Comparison of ENCODE assay signal across 8 cellular contexts in genomic region chr20:29050008-29050606, GRCh38.
DNase-seq lines count a peak whose midpoint lies in the region; FAIRE-seq and TF ChIP-seq lines count a peak whose summit lies in the region.
"Not testable (repeated sequence)": the region's sequence is repeated elsewhere in the genome, so short reads cannot be mapped to it uniquely, and the experiment has no call there.

No MANE protein-coding gene starts in this region.

- CTCF ChIA-PET in SK-N-SH (lab: Yijun Ruan, JAX): interaction anchor here (1.2 to 1.8 kb wide), 3 partner anchors 12 to 483 kb away, joined by 3 to 5 read pairs (median 5); no protein-coding TSS in a partner anchor

- TF ChIP-seq EP300 in SK-N-SH (IDR thresholded peaks at IDR 0.05; ENCODE audit: borderline replicate concordance in 1 of 2, low read depth in 1 of 2, low read length in 1 of 2): not testable (repeated sequence)

- H3K4me2 ChIP-seq in OCI-LY1 (ENCODE audit: low read length); SK-N-SH: not testable (repeated sequence)

- not testable (repeated sequence) for H3K27ac ChIP-seq in OCI-LY1 (ENCODE audit: low read depth, low read length, poor library complexity, severe bottlenecking); SK-N-SH (ENCODE audit: low read depth in 2 of 2, low read length in 1 of 2); kidney (ENCODE audit: low read depth in 2 of 2, low read length in 2 of 2)

- TF ChIP-seq CTCF in GM12873 (IDR thresholded peaks at IDR 0.05; ENCODE audit: insufficient read depth, low read depth, low read length, missing control alignments): peak; percentile 27
- TF ChIP-seq CTCF in OCI-LY1 (IDR thresholded peaks at IDR 0.05; ENCODE audit: low read length): peak; percentile 51
- peak; percentile 60 for TF ChIP-seq CTCF in SK-N-SH (IDR thresholded peaks at IDR 0.05)
- peak; percentile 19 for TF ChIP-seq CTCF in kidney (IDR thresholded peaks at IDR 0.05; ENCODE audit: borderline replicate concordance, extremely low read depth, insufficient read depth)

- TF ChIP-seq RAD21 in SK-N-SH (IDR thresholded peaks at IDR 0.05; ENCODE audit: low read length): peak; percentile 65

- not testable (repeated sequence) for FAIRE-seq in kidney (lab: Jason Lieb, UNC)

- not testable (repeated sequence) for H3K9ac ChIP-seq in OCI-LY1 (ENCODE audit: low read length); SK-N-SH; kidney (ENCODE audit: low read length in 2 of 2)

- H3K36me3 ChIP-seq in OCI-LY1 (ENCODE audit: insufficient read depth, low read length); SK-N-SH (replicated peaks in 1 of 2; ENCODE audit: control insufficient read depth in 1 of 2, insufficient read depth in 2 of 2, low read length in 1 of 2); kidney (ENCODE audit: control insufficient read depth in 1 of 2, insufficient read depth in 2 of 2, low read length in 2 of 2): not testable (repeated sequence)

- H4K20me1 ChIP-seq in OCI-LY1 (ENCODE audit: insufficient read depth, low read length); SK-N-SH (ENCODE audit: insufficient read depth): not testable (repeated sequence)

- H3K4me3 ChIP-seq in Jurkat, Clone E6-1 (ENCODE audit: low read length); OCI-LY1 (ENCODE audit: low read depth, low read length, poor library complexity, severe bottlenecking); SK-N-SH (ENCODE audit: low read depth in 2 of 2, low read length in 1 of 2); kidney (ENCODE audit: low read length in 2 of 2): not testable (repeated sequence)

- not testable (repeated sequence) for H3K79me2 ChIP-seq in OCI-LY1 (ENCODE audit: insufficient read depth, low read length); SK-N-SH (ENCODE audit: insufficient read depth)

- not testable (repeated sequence) for H3F3A ChIP-seq in OCI-LY1 (ENCODE audit: insufficient read depth, low read length); SK-N-SH (replicated peaks; ENCODE audit: insufficient read depth)

- H3K9me3 ChIP-seq in OCI-LY1 (ENCODE audit: low read length); SK-N-SH; kidney (ENCODE audit: control insufficient read depth in 1 of 2, low read length in 2 of 2): not testable (repeated sequence)

- 9% methylated on average over 4 of the region's 4 CpGs for WGBS in SK-N-SH (ENCODE audit: low lambda C conversion rate)

- intact Hi-C loops in kidney (cut with DNase I): not testable (repeated sequence)

- H3K9me2 ChIP-seq in OCI-LY1 (ENCODE audit: low read depth, low read length); SK-N-SH: not testable (repeated sequence)

- H3K4me1 ChIP-seq in OCI-LY1 (ENCODE audit: insufficient read depth, low read length, severe bottlenecking); SK-N-SH (ENCODE audit: control insufficient read depth in 1 of 2, insufficient read depth in 2 of 2, low read depth in 1 of 2, low read length in 1 of 2); kidney (ENCODE audit: control insufficient read depth in 1 of 2, insufficient read depth in 1 of 2, low read depth in 1 of 2, low read length in 2 of 2): not testable (repeated sequence)

- DNase-seq in Ammon's horn (ENCODE audit: low spot score): peak; percentile 48
- peak; percentile 80 for DNase-seq in Jurkat, Clone E6-1 (ENCODE audit: low read depth, low spot score)
- not testable (repeated sequence) for DNase-seq in SK-N-SH, kidney
- DNase-seq in dermis blood vessel endothelial cell: peak; percentile 18
- DNase-seq in stromal cell of bone marrow (ENCODE audit: low read depth): peak; percentile 1

- not testable (repeated sequence) for H2AFZ ChIP-seq in OCI-LY1 (ENCODE audit: low read length); SK-N-SH (ENCODE audit: low read depth)

- POLR2A ChIA-PET in SK-N-SH (lab: Yijun Ruan, JAX): not testable (repeated sequence)

- H3K27me3 ChIP-seq in OCI-LY1 (ENCODE audit: insufficient read depth, low read length); SK-N-SH (ENCODE audit: insufficient read depth): not testable (repeated sequence)

TF ChIP-seq in SK-N-SH, 30 proteins besides CTCF, POLR2A, EP300 and RAD21:
- 0 out of 2 replicates have a peak, but pooled peaks have one; percentile 37 for TF ChIP-seq SMC3 (IDR thresholded peaks at IDR 0.05; ENCODE audit: low read depth, low read length)
